ENCODE assay signal across 7 cellular contexts in genomic region chr6:291697-292505, GRCh38. TPM values are rescaled to one million over a fixed set of nuclear protein-coding genes. Genes with fewer than 3 reads are reported as not detected.
DNase-seq lines count a peak whose midpoint lies in the region; ATAC-seq and TF ChIP-seq lines count a peak whose summit lies in the region.

Gene DUSP22, plus strand, starts transcription at chr6:292487. Its CDS starts 53 bp downstream, at chr6:292540.

- TF ChIP-seq CTCF in WERI-Rb-1 (IDR thresholded peaks at IDR 0.05; ENCODE audit: low read depth, low read length): no peak

- H3K9me3 ChIP-seq in WERI-Rb-1 (ENCODE audit: severe bottlenecking): no peaks in the 10 kb centered on the region

- ATAC-seq in GM19035 (IDR thresholded peaks at IDR 0.05; ENCODE audit: unreplicated experiment) (peak; percentile 52), HG03196 (IDR thresholded peaks at IDR 0.05; ENCODE audit: unreplicated experiment) (peak; percentile 35)

- peak within 1 kb of the TSS; percentile 74 for H3K4me3 ChIP-seq in WERI-Rb-1 (ENCODE audit: low read depth, low read length)

- H3K36me3 ChIP-seq in WERI-Rb-1: no peaks in the 10 kb centered on the region

- DNase-seq in WERI-Rb-1: peak; percentile 95
- peak; percentile 93 for DNase-seq in cerebellum (ENCODE audit: low spot score)
- DNase-seq in left kidney (ENCODE audit: low read depth, low spot score): peak; percentile 95
- peak; percentile 67 for DNase-seq in stimulated activated CD4-positive, alpha-beta T cell treated with anti-CD3 and anti-CD28 coated beads, Interleukin-2, amount 100 ng/mL, for 4 hours (ENCODE audit: low read depth)
- no peak for DNase-seq in NCI-H510A treated with DMSO at 0.1 percent for 48 hours (lab: John Stamatoyannopoulos, UW)

- peak within 1 kb of the TSS; percentile 91 for H3K27ac ChIP-seq in WERI-Rb-1

- H3K27me3 ChIP-seq in WERI-Rb-1 (ENCODE audit: insufficient read depth, low read depth, severe bottlenecking): peaks cover 45% of the 10 kb centered on the region

RNA-seq across cellular contexts. Expression of gene DUSP22, which starts in this region (rescaled TPM):
- total RNA-seq in cerebellum: 26.0 TPM
